9 cellular contexts compared by ENCODE assay signal in the genomic region with DNA sequence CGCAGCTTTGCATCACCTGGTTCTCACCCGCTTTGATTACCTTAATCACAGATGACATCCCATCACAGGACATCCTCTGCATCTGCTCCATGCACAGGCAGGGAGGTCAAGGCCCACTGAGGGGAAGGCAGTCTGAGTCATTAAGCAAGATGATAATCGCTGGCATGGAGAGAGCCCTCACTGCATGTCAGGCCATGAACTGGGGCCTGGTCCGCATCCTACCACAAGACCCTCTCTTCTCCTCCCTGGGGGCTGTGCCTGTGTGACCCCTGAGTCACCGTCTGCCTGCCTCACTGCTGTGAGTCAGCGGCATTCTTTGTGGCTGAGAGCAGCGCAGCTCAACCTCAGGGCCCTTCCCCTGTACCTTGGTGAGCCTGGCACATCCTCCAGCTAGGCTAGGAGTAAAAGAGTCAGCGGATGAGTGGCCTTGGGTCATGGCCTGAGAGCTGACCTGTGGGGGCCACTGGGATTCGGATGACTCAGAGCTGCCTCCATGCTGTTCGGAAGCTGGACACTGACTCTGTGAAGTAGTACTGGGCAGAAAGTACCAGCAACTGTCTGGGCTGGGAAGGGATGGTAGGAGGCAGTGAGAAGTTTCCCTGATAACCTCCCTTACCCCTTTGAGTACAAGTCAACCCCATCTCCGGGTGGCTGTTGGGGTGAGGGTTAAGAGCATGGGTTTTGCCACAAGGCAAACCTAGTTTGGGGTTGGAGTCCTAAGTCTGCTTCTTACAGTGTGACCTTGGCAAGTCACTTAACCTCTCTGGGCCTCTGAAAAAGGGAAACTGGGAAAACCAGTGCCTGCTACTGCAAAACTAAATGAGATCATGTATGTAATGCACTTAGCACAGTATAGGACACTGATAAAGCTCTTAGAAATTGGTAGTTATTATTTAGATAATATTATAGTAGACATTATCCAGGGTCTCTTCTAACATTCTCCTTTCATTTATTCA. TPM values are rescaled to one million over a fixed set of nuclear protein-coding genes. Genes with fewer than 3 reads are reported as not detected.
DNase-seq lines count a peak whose midpoint lies in the region; ATAC-seq and TF ChIP-seq lines count a peak whose summit lies in the region.
"Had no signal": no experiment of that assay in that cellular context is flagged by ENCODE, and none has a peak within 500 bp of the region (broad histone marks: within the 10 kb centered on the region; RNA-seq: fewer than 3 reads in every experiment).

No MANE protein-coding gene starts in this region.

- DNase-seq in GM04504 (ENCODE audit: low read depth): peak; percentile 83
- DNase-seq in NCI-H460 (ENCODE audit: extremely low read depth, low read depth): peak; percentile 34
- DNase-seq in posterior vena cava (ENCODE audit: low spot score): peak; percentile 86
- no peak for DNase-seq in coronary artery (ENCODE audit: low spot score)
- no peak for DNase-seq in activated CD4-positive, alpha-beta T cell treated with anti-CD3 and anti-CD28 coated beads for 4 hours
- no peak for DNase-seq in DMS153 treated with DMSO at 0.1 percent for 48 hours (lab: John Stamatoyannopoulos, UW; ENCODE audit: unreplicated experiment)
- DNase-seq: small intestine had no signal

- ATAC-seq in esophagus mucosa (peak; percentile 82), GM18858 (IDR thresholded peaks at IDR 0.05; ENCODE audit: unreplicated experiment) (no peak)

- intact Hi-C loops in posterior vena cava (cut with DNase I): no loop called here

- H3K27ac ChIP-seq in coronary artery: peak overlapping the region in 1 of 2 donors; percentile 3

- no peak overlapping the region for H3K4me3 ChIP-seq in coronary artery

- TF ChIP-seq CTCF in coronary artery (IDR thresholded peaks at IDR 0.05): no peak

RNA-seq across cellular contexts. Expression of gene ARSI, which starts 14.6 kb away (rescaled TPM):
- total RNA-seq in NCI-H460 (2014; rRNA removed; shearing (Covaris generic)): 0.06 and 0.22 TPM in 2 replicates
- 1.2 TPM in 1 of 2 replicates, not detected in the other for polyA plus RNA-seq in NCI-H460 (2014; cell fraction: nucleus; rRNA removed)
- 1.7 TPM for total RNA-seq in esophagus mucosa
- total RNA-seq in posterior vena cava: 1 to 10 TPM; 1.3 to 1.9 TPM

RNA-seq across cellular contexts. Expression of gene CAMK2A, which starts 27.8 kb away (rescaled TPM):
- total RNA-seq in NCI-H460 (2014; rRNA removed; shearing (Covaris generic)): not detected in 2 replicates
- not detected in 2 replicates for polyA plus RNA-seq in NCI-H460 (2014; cell fraction: nucleus; rRNA removed)
- total RNA-seq in esophagus mucosa (0.28 TPM), posterior vena cava (under 1 TPM; 0.23 to 0.29 TPM)

RNA-seq across cellular contexts. Expression of gene TCOF1, which starts 40.2 kb away (rescaled TPM):
- total RNA-seq in NCI-H460 (2014; rRNA removed; shearing (Covaris generic)): 39.9 and 46.4 TPM in 2 replicates
- polyA plus RNA-seq in NCI-H460 (2014; cell fraction: nucleus; rRNA removed): 77.4 and 103 TPM in 2 replicates
- 24.8 TPM for total RNA-seq in esophagus mucosa
- 10 to 100 TPM; 19.2 to 24.4 TPM for total RNA-seq in posterior vena cava

Comparison
In these comparisons a context has a peak if more than half of its experiments do, and no peak if none do; other contexts are left out.
1. DNase-seq: peak in GM04504 (single experiment), NCI-H460 (single experiment) and posterior vena cava (single experiment); none in coronary artery (single experiment), activated CD4-positive, alpha-beta T cell treated with anti-CD3 and anti-CD28 coated beads for 4 hours (0 of 2) and DMS153 treated with DMSO at 0.1 percent for 48 hours (single experiment).